Comparison of ENCODE assay signal across 1 cellular context in the genomic region with DNA sequence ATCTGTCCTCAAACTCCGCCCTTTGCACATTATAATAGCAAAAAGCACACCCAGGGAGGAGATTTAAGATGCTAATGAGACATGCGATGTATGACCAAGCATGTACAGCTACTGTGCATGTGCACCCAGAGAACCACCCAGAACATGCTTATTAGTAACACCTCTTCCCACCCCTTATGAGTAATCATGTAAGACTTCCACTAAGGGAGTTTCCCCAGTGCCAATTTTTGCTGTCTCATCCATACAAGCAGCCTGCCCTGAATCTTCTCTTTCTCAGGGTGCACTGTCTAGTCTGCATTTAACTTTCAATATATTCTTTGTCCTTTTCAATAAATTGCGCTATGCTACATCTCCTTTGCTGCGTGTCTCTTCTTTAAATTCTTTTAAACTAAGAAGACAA.
TF ChIP-seq lines count a peak whose summit lies in the region.

No MANE protein-coding gene starts in this region.

TF ChIP-seq in GM23338, 12 proteins besides CTCF, POLR2A, EP300 and RAD21 (continued from another document):
- TF ChIP-seq, protein P1, sequence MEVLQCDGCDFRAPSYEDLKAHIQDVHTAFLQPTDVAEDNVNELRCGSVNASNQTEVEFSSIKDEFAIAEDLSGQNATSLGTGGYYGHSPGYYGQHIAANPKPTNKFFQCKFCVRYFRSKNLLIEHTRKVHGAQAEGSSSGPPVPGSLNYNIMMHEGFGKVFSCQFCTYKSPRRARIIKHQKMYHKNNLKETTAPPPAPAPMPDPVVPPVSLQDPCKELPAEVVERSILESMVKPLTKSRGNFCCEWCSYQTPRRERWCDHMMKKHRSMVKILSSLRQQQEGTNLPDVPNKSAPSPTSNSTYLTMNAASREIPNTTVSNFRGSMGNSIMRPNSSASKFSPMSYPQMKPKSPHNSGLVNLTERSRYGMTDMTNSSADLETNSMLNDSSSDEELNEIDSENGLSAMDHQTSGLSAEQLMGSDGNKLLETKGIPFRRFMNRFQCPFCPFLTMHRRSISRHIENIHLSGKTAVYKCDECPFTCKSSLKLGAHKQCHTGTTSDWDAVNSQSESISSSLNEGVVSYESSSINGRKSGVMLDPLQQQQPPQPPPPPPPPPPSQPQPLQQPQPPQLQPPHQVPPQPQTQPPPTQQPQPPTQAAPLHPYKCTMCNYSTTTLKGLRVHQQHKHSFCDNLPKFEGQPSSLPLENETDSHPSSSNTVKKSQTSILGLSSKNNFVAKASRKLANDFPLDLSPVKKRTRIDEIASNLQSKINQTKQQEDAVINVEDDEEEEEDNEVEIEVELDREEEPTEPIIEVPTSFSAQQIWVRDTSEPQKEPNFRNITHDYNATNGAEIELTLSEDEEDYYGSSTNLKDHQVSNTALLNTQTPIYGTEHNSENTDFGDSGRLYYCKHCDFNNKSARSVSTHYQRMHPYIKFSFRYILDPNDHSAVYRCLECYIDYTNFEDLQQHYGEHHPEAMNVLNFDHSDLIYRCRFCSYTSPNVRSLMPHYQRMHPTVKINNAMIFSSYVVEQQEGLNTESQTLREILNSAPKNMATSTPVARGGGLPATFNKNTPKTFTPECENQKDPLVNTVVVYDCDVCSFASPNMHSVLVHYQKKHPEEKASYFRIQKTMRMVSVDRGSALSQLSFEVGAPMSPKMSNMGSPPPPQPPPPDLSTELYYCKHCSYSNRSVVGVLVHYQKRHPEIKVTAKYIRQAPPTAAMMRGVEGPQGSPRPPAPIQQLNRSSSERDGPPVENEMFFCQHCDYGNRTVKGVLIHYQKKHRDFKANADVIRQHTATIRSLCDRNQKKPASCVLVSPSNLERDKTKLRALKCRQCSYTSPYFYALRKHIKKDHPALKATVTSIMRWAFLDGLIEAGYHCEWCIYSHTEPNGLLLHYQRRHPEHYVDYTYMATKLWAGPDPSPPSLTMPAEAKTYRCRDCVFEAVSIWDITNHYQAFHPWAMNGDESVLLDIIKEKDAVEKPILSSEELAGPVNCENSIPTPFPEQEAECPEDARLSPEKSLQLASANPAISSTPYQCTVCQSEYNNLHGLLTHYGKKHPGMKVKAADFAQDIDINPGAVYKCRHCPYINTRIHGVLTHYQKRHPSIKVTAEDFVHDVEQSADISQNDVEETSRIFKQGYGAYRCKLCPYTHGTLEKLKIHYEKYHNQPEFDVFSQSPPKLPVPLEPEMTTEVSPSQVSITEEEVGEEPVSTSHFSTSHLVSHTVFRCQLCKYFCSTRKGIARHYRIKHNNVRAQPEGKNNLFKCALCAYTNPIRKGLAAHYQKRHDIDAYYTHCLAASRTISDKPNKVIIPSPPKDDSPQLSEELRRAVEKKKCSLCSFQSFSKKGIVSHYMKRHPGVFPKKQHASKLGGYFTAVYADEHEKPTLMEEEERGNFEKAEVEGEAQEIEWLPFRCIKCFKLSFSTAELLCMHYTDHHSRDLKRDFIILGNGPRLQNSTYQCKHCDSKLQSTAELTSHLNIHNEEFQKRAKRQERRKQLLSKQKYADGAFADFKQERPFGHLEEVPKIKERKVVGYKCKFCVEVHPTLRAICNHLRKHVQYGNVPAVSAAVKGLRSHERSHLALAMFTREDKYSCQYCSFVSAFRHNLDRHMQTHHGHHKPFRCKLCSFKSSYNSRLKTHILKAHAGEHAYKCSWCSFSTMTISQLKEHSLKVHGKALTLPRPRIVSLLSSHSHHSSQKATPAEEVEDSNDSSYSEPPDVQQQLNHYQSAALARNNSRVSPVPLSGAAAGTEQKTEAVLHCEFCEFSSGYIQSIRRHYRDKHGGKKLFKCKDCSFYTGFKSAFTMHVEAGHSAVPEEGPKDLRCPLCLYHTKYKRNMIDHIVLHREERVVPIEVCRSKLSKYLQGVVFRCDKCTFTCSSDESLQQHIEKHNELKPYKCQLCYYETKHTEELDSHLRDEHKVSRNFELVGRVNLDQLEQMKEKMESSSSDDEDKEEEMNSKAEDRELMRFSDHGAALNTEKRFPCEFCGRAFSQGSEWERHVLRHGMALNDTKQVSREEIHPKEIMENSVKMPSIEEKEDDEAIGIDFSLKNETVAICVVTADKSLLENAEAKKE (CRISPR knock-in tag; IDR thresholded peaks at IDR 0.05): no peak
